ENCODE assay signal across 1 cellular context in the genomic region with DNA sequence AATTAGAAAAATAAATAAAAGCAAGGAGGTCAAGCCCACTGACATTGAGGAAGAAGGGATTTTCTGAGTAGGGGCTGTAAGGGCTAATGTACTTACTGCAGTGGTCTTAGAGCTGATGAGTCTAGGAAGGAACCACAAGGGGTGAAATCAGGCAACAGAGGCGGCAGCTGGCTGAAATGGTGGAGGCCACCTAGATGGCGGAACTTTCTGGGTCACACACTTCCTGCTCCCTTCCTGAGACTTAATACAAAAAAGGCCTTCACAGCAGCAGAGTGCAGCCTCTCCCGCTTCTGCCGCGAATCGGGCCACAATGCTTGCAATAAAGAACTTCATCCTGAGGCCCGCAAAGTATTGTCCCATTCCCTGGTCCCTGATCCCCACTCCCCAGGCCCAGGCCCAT.
TF ChIP-seq lines count a peak whose summit lies in the region.

No MANE protein-coding gene starts in this region.

TF ChIP-seq in SK-N-SH, 30 proteins besides CTCF, POLR2A, EP300 and RAD21 (continued from another document):
- TF ChIP-seq FOSL2 (IDR thresholded peaks at IDR 0.05; ENCODE audit: borderline replicate concordance, low read depth) = no peak
- TF ChIP-seq RXRA (IDR thresholded peaks at IDR 0.05; ENCODE audit: borderline replicate concordance, low read depth) = no peak
- no peak for TF ChIP-seq POLR2AphosphoS5 (IDR thresholded peaks at IDR 0.05; ENCODE audit: low read depth, low read length)
- no peak for TF ChIP-seq FOXJ3 (CRISPR knock-in tag; IDR thresholded peaks at IDR 0.05)
- no peak for TF ChIP-seq JUND (IDR thresholded peaks at IDR 0.05)
- no peak for TF ChIP-seq EZH2phosphoT487 (IDR thresholded peaks at IDR 0.05; ENCODE audit: borderline replicate concordance, low read depth)
- TF ChIP-seq, protein P1, sequence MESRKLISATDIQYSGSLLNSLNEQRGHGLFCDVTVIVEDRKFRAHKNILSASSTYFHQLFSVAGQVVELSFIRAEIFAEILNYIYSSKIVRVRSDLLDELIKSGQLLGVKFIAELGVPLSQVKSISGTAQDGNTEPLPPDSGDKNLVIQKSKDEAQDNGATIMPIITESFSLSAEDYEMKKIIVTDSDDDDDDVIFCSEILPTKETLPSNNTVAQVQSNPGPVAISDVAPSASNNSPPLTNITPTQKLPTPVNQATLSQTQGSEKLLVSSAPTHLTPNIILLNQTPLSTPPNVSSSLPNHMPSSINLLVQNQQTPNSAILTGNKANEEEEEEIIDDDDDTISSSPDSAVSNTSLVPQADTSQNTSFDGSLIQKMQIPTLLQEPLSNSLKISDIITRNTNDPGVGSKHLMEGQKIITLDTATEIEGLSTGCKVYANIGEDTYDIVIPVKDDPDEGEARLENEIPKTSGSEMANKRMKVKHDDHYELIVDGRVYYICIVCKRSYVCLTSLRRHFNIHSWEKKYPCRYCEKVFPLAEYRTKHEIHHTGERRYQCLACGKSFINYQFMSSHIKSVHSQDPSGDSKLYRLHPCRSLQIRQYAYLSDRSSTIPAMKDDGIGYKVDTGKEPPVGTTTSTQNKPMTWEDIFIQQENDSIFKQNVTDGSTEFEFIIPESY (IDR thresholded peaks at IDR 0.05; ENCODE audit: borderline replicate concordance, low read depth) = no peak
- no peak for TF ChIP-seq SIN3A (IDR thresholded peaks at IDR 0.05; ENCODE audit: borderline replicate concordance, low read depth, low read length)
- TF ChIP-seq NRF1 (IDR thresholded peaks at IDR 0.05; ENCODE audit: low read depth, low read length) = no peak
